Comparison of ENCODE assay signal across 16 cellular contexts in genomic region chr12:31220633-31221565, GRCh38.
DNase-seq lines count a peak whose midpoint lies in the region; ATAC-seq and TF ChIP-seq lines count a peak whose summit lies in the region.
"Had no signal": no experiment of that assay in that cellular context is flagged by ENCODE, and none has a peak within 500 bp of the region (broad histone marks: within the 10 kb centered on the region; RNA-seq: fewer than 3 reads in every experiment).

No MANE protein-coding gene starts in this region.

- H3K36me3 Mint-ChIP-seq in activated T-helper 17 cell treated with anti-CD3 and anti-CD28 coated beads, Interleukin-2, amount 50 U/mL, for 72 hours (ENCODE audit: low read depth) = no peaks in the 10 kb centered on the region
- H3K36me3 Mint-ChIP-seq in neural progenitor cell = no peaks in the 10 kb centered on the region
- H3K36me3 Mint-ChIP-seq: activated naive CD4-positive, alpha-beta T cell treated with anti-CD3 and anti-CD28 coated beads, Interleukin-2, amount 50 U/mL, for 24 hours had no signal

- H3K79me2 ChIP-seq in GM23248 (ENCODE audit: insufficient read depth) (no peaks in the 10 kb centered on the region), fibroblast of lung (ENCODE audit: control insufficient read depth, insufficient read depth, low read length) (no peaks in the 10 kb centered on the region), neural progenitor cell (ENCODE audit: low read depth) (no peaks in the 10 kb centered on the region), MM.1S (ENCODE audit: low read length) (no peaks in the 10 kb centered on the region)

- H3K9ac ChIP-seq in GM23248 (no peak overlapping the region), fibroblast of lung (ENCODE audit: insufficient read depth, low read length) (no peak overlapping the region), neural progenitor cell (no peak overlapping the region), MM.1S (ENCODE audit: low read length) (no peak overlapping the region)

- H3K4me3 ChIP-seq in GM23248 (no peak overlapping the region), fibroblast of lung (replicated peaks in 1 of 4; ENCODE audit: control extremely low read depth in 1 of 4, insufficient read depth in 1 of 4, low read depth in 3 of 4, low read length in 4 of 4) (no peak overlapping the region), neural progenitor cell (no peak overlapping the region), MM.1S (ENCODE audit: low read length) (no peak overlapping the region)
- H3K4me3 ChIP-seq: esophagus squamous epithelium, upper lobe of left lung had no signal

- H3F3A ChIP-seq in GM23248 (ENCODE audit: insufficient read depth) = no peaks in the 10 kb centered on the region
- no peaks in the 10 kb centered on the region for H3F3A ChIP-seq in neural progenitor cell (ENCODE audit: low read depth)
- H3F3A ChIP-seq in MM.1S (ENCODE audit: insufficient read depth, low read length) = no peaks in the 10 kb centered on the region

- H3K9me3 ChIP-seq in GM23248 (ENCODE audit: low read depth) (no peaks in the 10 kb centered on the region), fibroblast of lung (ENCODE audit: control insufficient read depth, insufficient read depth, low read depth, low read length) (no peaks in the 10 kb centered on the region), neural progenitor cell (ENCODE audit: low read depth) (no peaks in the 10 kb centered on the region), MM.1S (replicated peaks; ENCODE audit: insufficient read depth, low read length) (no peaks in the 10 kb centered on the region)
- H3K9me3 ChIP-seq: BE2C, esophagus squamous epithelium, upper lobe of left lung had no signal

- H4K20me1 ChIP-seq in GM23248 (ENCODE audit: insufficient read depth) (no peaks in the 10 kb centered on the region), fibroblast of lung (ENCODE audit: control insufficient read depth, extremely low read depth, insufficient read depth, low read length) (no peaks in the 10 kb centered on the region), neural progenitor cell (ENCODE audit: low read depth) (no peaks in the 10 kb centered on the region), MM.1S (ENCODE audit: insufficient read depth, low read length) (no peaks in the 10 kb centered on the region)

- 55 to 64% methylated on average over 8 of the region's 8 CpGs for WGBS in GM23248 (ENCODE audit: low coverage in 1 of 2, low lambda C conversion rate in 2 of 2, missing lambda C conversion rate in 2 of 2), 2 experiments

- no peak overlapping the region for H3K4me3 Mint-ChIP-seq in activated T-helper 17 cell treated with anti-CD3 and anti-CD28 coated beads, Interleukin-2, amount 50 U/mL, for 72 hours
- peak overlapping the region; percentile 55 for H3K4me3 Mint-ChIP-seq in neural progenitor cell
- H3K4me3 Mint-ChIP-seq: activated naive CD4-positive, alpha-beta T cell treated with anti-CD3 and anti-CD28 coated beads, Interleukin-2, amount 50 U/mL, for 24 hours had no signal

- TF ChIP-seq CTCF in fibroblast of lung (conservative IDR thresholded peaks at IDR 0.05 in 1 of 2, IDR thresholded peaks at IDR 0.05 in 1 of 2; ENCODE audit: low read depth in 1 of 2, low read length in 2 of 2) (no peak), neural progenitor cell (IDR thresholded peaks at IDR 0.05) (no peak), MM.1S (IDR thresholded peaks at IDR 0.05; ENCODE audit: low read length) (no peak)

- H3K36me3 ChIP-seq in GM23248 (ENCODE audit: low read depth) = no peaks in the 10 kb centered on the region
- H3K36me3 ChIP-seq in fibroblast of lung (ENCODE audit: control insufficient read depth, insufficient read depth, low read length) = no peaks in the 10 kb centered on the region
- no peaks in the 10 kb centered on the region for H3K36me3 ChIP-seq in neural progenitor cell
- H3K36me3 ChIP-seq in MM.1S (replicated peaks; ENCODE audit: insufficient read depth, low read length) = no peaks in the 10 kb centered on the region
- H3K36me3 ChIP-seq: BE2C, esophagus squamous epithelium, upper lobe of left lung had no signal

- in situ Hi-C loops in GM23248 (cut with MboI) = no loop called here

- H3K4me1 ChIP-seq in GM23248 (ENCODE audit: insufficient read depth) (no peaks in the 10 kb centered on the region), fibroblast of lung (ENCODE audit: control insufficient read depth, extremely low read depth, insufficient read depth, low read length) (no peaks in the 10 kb centered on the region), neural progenitor cell (peaks cover 11% of the 10 kb centered on the region), MM.1S (ENCODE audit: low read length) (no peaks in the 10 kb centered on the region)
- H3K4me1 ChIP-seq: upper lobe of left lung had no signal

- H3K27ac Mint-ChIP-seq in activated T-helper 17 cell treated with anti-CD3 and anti-CD28 coated beads, Interleukin-2, amount 50 U/mL, for 72 hours = peak overlapping the region; percentile 37
- H3K27ac Mint-ChIP-seq in neural progenitor cell = peak overlapping the region; percentile 39
- H3K27ac Mint-ChIP-seq: activated naive CD4-positive, alpha-beta T cell treated with anti-CD3 and anti-CD28 coated beads, Interleukin-2, amount 50 U/mL, for 24 hours had no signal

- peaks cover 10% of the 10 kb centered on the region for H3K27me3 Mint-ChIP-seq in activated T-helper 17 cell treated with anti-CD3 and anti-CD28 coated beads, Interleukin-2, amount 50 U/mL, for 72 hours
- peaks cover 11% of the 10 kb centered on the region for H3K27me3 Mint-ChIP-seq in neural progenitor cell (ENCODE audit: insufficient read depth, low read depth)
- H3K27me3 Mint-ChIP-seq: activated naive CD4-positive, alpha-beta T cell treated with anti-CD3 and anti-CD28 coated beads, Interleukin-2, amount 50 U/mL, for 24 hours had no signal

- no peak for ATAC-seq in activated T-helper 17 cell treated with anti-CD3 and anti-CD28 coated beads, Interleukin-2, amount 50 U/mL, for 72 hours (replicated peaks)
- no peak for ATAC-seq in HG03135 (IDR thresholded peaks at IDR 0.05; ENCODE audit: unreplicated experiment)
- no peak for ATAC-seq in GM21737 (IDR thresholded peaks at IDR 0.05; ENCODE audit: unreplicated experiment)

- DNase-seq in GM23248 = peak; percentile 22
- DNase-seq in fibroblast of lung (ENCODE audit: low read depth in 2 of 2) = peak; percentile 19 to 34
- DNase-seq in neural progenitor cell (ENCODE audit: low spot score) = no peak
- no peak for DNase-seq in MM.1S
- DNase-seq in activated CD4-positive, alpha-beta T cell treated with anti-CD3 and anti-CD28 coated beads for 48 hours = no peak
- DNase-seq: activated CD4-positive, CD25-positive, alpha-beta regulatory T cell; BE2C; DND-41; esophagus squamous epithelium; NCI-H1105; NCI-H524; upper lobe of left lung had no signal

- H2AFZ ChIP-seq in GM23248 = no peak overlapping the region
- no peak overlapping the region for H2AFZ ChIP-seq in fibroblast of lung (ENCODE audit: low read length)
- no peak overlapping the region for H2AFZ ChIP-seq in neural progenitor cell (replicated peaks)
- H2AFZ ChIP-seq in MM.1S (ENCODE audit: low read length) = no peak overlapping the region

- no peaks in the 10 kb centered on the region for H3K9me3 Mint-ChIP-seq in activated T-helper 17 cell treated with anti-CD3 and anti-CD28 coated beads, Interleukin-2, amount 50 U/mL, for 72 hours
- H3K9me3 Mint-ChIP-seq in neural progenitor cell = peaks cover 6% of the 10 kb centered on the region
- H3K9me3 Mint-ChIP-seq: activated naive CD4-positive, alpha-beta T cell treated with anti-CD3 and anti-CD28 coated beads, Interleukin-2, amount 50 U/mL, for 24 hours had no signal

- H3K27ac ChIP-seq in GM23248 (no peak overlapping the region), fibroblast of lung (ENCODE audit: insufficient read depth, low read length) (no peak overlapping the region), neural progenitor cell (no peak overlapping the region), MM.1S (ENCODE audit: low read length) (no peak overlapping the region)
- H3K27ac ChIP-seq: esophagus squamous epithelium, upper lobe of left lung had no signal

- H3K4me2 ChIP-seq in GM23248 (ENCODE audit: unreplicated experiment) (no peak overlapping the region), fibroblast of lung (ENCODE audit: extremely low read depth, insufficient read depth, low read length) (no peak overlapping the region), neural progenitor cell (no peak overlapping the region), MM.1S (ENCODE audit: low read depth, low read length) (no peak overlapping the region)

- H3K27me3 ChIP-seq in GM23248 (replicated peaks; ENCODE audit: insufficient read depth) (peaks cover 23% of the 10 kb centered on the region), fibroblast of lung (ENCODE audit: control insufficient read depth, insufficient read depth, low read length) (peaks cover 7% of the 10 kb centered on the region), neural progenitor cell (peaks cover 11% of the 10 kb centered on the region), MM.1S (replicated peaks; ENCODE audit: insufficient read depth, low read length) (no peaks in the 10 kb centered on the region)
- H3K27me3 ChIP-seq: upper lobe of left lung had no signal

- H3K9me2 ChIP-seq in GM23248 (ENCODE audit: insufficient read depth) (no peaks in the 10 kb centered on the region), MM.1S (replicated peaks; ENCODE audit: insufficient read depth, low read length) (no peaks in the 10 kb centered on the region)

- no peaks in the 10 kb centered on the region for H3K4me1 Mint-ChIP-seq in activated T-helper 17 cell treated with anti-CD3 and anti-CD28 coated beads, Interleukin-2, amount 50 U/mL, for 72 hours
- peaks cover 25% of the 10 kb centered on the region for H3K4me1 Mint-ChIP-seq in neural progenitor cell
- H3K4me1 Mint-ChIP-seq: activated naive CD4-positive, alpha-beta T cell treated with anti-CD3 and anti-CD28 coated beads, Interleukin-2, amount 50 U/mL, for 24 hours had no signal

Comparison
In these comparisons a context has a peak if more than half of its experiments do, and no peak if none do; other contexts are left out.
1. DNase-seq: peak in GM23248 (single experiment) and fibroblast of lung (2 of 2); none in neural progenitor cell (single experiment), MM.1S (single experiment) and activated CD4-positive, alpha-beta T cell treated with anti-CD3 and anti-CD28 coated beads for 48 hours (single experiment).